17 cellular contexts compared by ENCODE assay signal in the genomic region with DNA sequence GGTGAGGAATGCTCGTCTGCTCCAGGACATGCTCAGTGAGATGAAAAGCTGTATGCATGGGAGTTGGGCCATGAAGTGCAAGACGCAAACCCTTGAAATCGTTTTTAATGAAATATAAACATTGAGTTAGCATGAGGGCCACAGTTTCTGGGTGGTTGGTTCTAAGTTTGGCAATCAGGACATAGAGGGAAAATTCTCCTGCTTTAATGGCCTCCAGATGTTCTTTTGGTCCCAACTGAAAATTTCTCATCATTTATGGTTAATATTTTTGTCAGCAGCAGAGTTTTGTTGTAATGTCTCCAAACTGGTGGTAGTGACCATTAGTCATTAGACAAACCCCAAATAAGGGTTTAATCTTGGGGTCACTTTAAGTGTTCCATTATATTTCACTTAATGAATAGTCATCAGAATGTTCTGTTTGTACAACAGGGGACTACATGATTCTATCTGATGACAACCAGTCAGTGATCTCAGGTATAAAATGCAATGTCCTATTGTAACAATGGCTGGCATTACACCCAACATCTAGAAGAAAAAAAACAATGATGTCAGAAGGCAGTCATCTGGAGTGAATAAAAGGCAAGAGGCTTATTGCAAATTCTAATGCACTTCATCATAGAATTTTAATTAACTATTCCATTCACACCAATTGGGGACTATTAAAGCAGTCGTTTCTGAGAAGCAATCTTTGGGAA.
A peak's percentile ranks its signal among the peaks of the same experiment; 100 is the strongest.
DNase-seq lines count a peak whose midpoint lies in the region; ATAC-seq and TF ChIP-seq lines count a peak whose summit lies in the region.
"Had no signal": no experiment of that assay in that cellular context is flagged by ENCODE, and none has a peak within 500 bp of the region (broad histone marks: within the 10 kb centered on the region; RNA-seq: fewer than 3 reads in every experiment).

No MANE protein-coding gene starts in this region.

- no peaks in the 10 kb centered on the region for H3K36me3 ChIP-seq in ascending aorta
- H3K36me3 ChIP-seq in suprapubic skin, result no peaks in the 10 kb centered on the region
- H3K36me3 ChIP-seq: pancreas had no signal

- H3K27me3 ChIP-seq in ascending aorta (no peaks in the 10 kb centered on the region), suprapubic skin (no peaks in the 10 kb centered on the region)
- H3K27me3 ChIP-seq: pancreas had no signal

- TF ChIP-seq CTCF in ascending aorta (IDR thresholded peaks at IDR 0.05) (no peak), fibroblast of villous mesenchyme (IDR thresholded peaks at IDR 0.05; ENCODE audit: insufficient read depth, low read depth, low read length) (no peak), suprapubic skin (IDR thresholded peaks at IDR 0.05) (no peak)

- TF ChIP-seq POLR2A in suprapubic skin (IDR thresholded peaks at IDR 0.05), result no peak

- 63% methylated on average over 4 of the region's 4 CpGs for WGBS in suprapubic skin

- peak overlapping the region; percentile 29 to 37 for H3K27ac ChIP-seq in ascending aorta
- peak overlapping the region; percentile 56 for H3K27ac ChIP-seq in suprapubic skin

- peaks cover 9 to 16% of the 10 kb centered on the region in 2 donors for H3K4me1 ChIP-seq in ascending aorta
- H3K4me1 ChIP-seq in suprapubic skin, result peaks cover 49% of the 10 kb centered on the region
- H3K4me1 ChIP-seq: pancreas had no signal

- no peak overlapping the region for H3K4me3 ChIP-seq in ascending aorta
- no peak overlapping the region for H3K4me3 ChIP-seq in fibroblast of villous mesenchyme (ENCODE audit: low read depth, low read length)
- no peak overlapping the region for H3K4me3 ChIP-seq in suprapubic skin
- H3K4me3 ChIP-seq: pancreas had no signal

- no peak for ATAC-seq in HG03457 (IDR thresholded peaks at IDR 0.05; ENCODE audit: unreplicated experiment)
- ATAC-seq: activated CD8-positive, alpha-beta T cell treated with anti-CD3 and anti-CD28 coated beads for 36 hours had no signal

- TF ChIP-seq EP300 in suprapubic skin (IDR thresholded peaks at IDR 0.05), result no peak

- H3K9me3 ChIP-seq in ascending aorta (no peaks in the 10 kb centered on the region), suprapubic skin (no peaks in the 10 kb centered on the region)
- H3K9me3 ChIP-seq: pancreas had no signal

- intact Hi-C loops in ascending aorta (cut with DNase I), result no loop called here

- DNase-seq in EH (ENCODE audit: low read depth) (peak; percentile 62), ascending aorta (ENCODE audit: low spot score in 2 of 2) (no peak), fibroblast of villous mesenchyme (ENCODE audit: low read depth) (peak; percentile 23), suprapubic skin (ENCODE audit: low spot score in 2 of 2) (no peak), NCI-H2107 treated with DMSO at 0.1 percent for 48 hours (lab: John Stamatoyannopoulos, UW; ENCODE audit: unreplicated experiment) (no peak), NCI-H1105 treated with DMSO at 0.1 percent for 48 hours (lab: John Stamatoyannopoulos, UW) (no peak), islet precursor cell (no peak)
- DNase-seq: activated CD8-positive, alpha-beta T cell treated with anti-CD3 and anti-CD28 coated beads for 36 hours; amniotic stem cell; CD4-positive, CD25-positive, alpha-beta regulatory T cell; glutamatergic neuron; MM.1S; NCI-H2081; pancreas; SIG-M5; substantia nigra had no signal

Comparison
In these comparisons a context has a peak if more than half of its experiments do, and no peak if none do; other contexts are left out.
1. DNase-seq: peak in EH (single experiment) and fibroblast of villous mesenchyme (single experiment); none in ascending aorta (0 of 2), suprapubic skin (0 of 2), NCI-H2107 treated with DMSO at 0.1 percent for 48 hours (single experiment), NCI-H1105 treated with DMSO at 0.1 percent for 48 hours (single experiment) and islet precursor cell (single experiment).